Comparison of ENCODE assay signal across 18 cellular contexts in the genomic region with DNA sequence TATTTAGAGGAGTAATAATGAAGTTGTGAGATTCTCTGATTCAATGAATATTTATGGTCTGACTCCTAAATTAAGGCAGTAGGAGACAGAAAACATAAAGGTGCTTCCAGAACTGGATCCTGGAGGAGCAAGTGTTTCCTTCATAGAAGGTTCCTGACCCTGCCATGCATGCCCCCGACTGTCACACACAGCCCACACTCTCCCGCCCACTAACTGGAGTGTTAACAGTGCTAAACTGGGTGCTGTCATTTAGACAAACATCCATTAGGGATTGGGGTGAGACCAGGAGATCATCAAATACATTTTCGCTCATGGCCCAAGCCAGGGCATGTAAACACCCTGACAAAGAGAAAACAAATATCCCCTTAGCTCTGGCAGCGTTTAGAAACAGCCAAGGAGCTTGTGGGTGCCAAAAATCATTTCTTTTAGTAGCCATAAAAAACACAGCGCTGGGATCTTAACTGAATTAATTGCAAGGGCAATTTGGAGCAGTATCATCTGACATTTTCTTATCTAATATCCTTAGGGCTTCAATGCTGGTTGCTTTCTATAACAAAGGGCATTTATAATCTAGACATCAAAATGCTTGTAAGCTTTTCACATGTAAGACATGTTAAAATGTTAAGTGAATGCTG. TPM values are rescaled to one million over a fixed set of nuclear protein-coding genes. Genes with fewer than 3 reads are reported as not detected.
A peak's percentile ranks its signal among the peaks of the same experiment; 100 is the strongest.
DNase-seq lines count a peak whose midpoint lies in the region; ATAC-seq lines count a peak whose summit lies in the region.
"Had no signal": no experiment of that assay in that cellular context is flagged by ENCODE, and none has a peak within 500 bp of the region (broad histone marks: within the 10 kb centered on the region; RNA-seq: fewer than 3 reads in every experiment).

No MANE protein-coding gene starts in this region.

- no peaks in the 10 kb centered on the region for H3K36me3 ChIP-seq in aorta (ENCODE audit: control insufficient read depth in 1 of 2, insufficient read depth in 2 of 2, low read length in 1 of 2)
- H3K36me3 ChIP-seq: SJCRH30 had no signal

- no peaks in the 10 kb centered on the region for H3K27me3 Mint-ChIP-seq in activated naive CD8-positive, alpha-beta T cell treated with anti-CD3 and anti-CD28 coated beads, Interleukin-2, amount 50 U/mL, for 24 hours
- H3K27me3 Mint-ChIP-seq in activated naive CD8-positive, alpha-beta T cell treated with anti-CD3 and anti-CD28 coated beads for 36 hours, result no peaks in the 10 kb centered on the region
- H3K27me3 Mint-ChIP-seq in stimulated activated memory B cell treated with anti-CD40 and anti-IgM and Interleukin-4, amounts not matched to agents 10 μg/mL and 1 μg/mL and 100 μg/mL, for 72 hours, result no peaks in the 10 kb centered on the region
- H3K27me3 Mint-ChIP-seq: CD8-positive, alpha-beta memory T cell had no signal

- peaks cover 14% of the 10 kb centered on the region for H3K36me3 Mint-ChIP-seq in activated naive CD8-positive, alpha-beta T cell treated with anti-CD3 and anti-CD28 coated beads, Interleukin-2, amount 50 U/mL, for 24 hours (ENCODE audit: low read depth)
- peaks cover 6% of the 10 kb centered on the region for H3K36me3 Mint-ChIP-seq in activated naive CD8-positive, alpha-beta T cell treated with anti-CD3 and anti-CD28 coated beads for 36 hours
- H3K36me3 Mint-ChIP-seq in stimulated activated memory B cell treated with anti-CD40 and anti-IgM and Interleukin-4, amounts not matched to agents 10 μg/mL and 1 μg/mL and 100 μg/mL, for 72 hours, result peaks cover 29% of the 10 kb centered on the region

- no peak overlapping the region for H3K4me3 ChIP-seq in aorta (ENCODE audit: low read length in 2 of 2)
- H3K4me3 ChIP-seq: BLaER1, SJCRH30 had no signal

- no peak for ATAC-seq in activated naive CD8-positive, alpha-beta T cell treated with anti-CD3 and anti-CD28 coated beads, Interleukin-2, amount 50 U/mL, for 24 hours
- ATAC-seq in stimulated activated memory B cell treated with anti-CD40 and anti-IgM and Interleukin-4, amounts not matched to agents 10 μg/mL and 1 μg/mL and 100 μg/mL, for 72 hours, result no peak
- ATAC-seq in aorta (ENCODE audit: low FRiP score), result no peak
- ATAC-seq: PC-3 had no signal

- 68 to 70% methylated on average over 5 of the region's 5 CpGs for WGBS in aorta, 2 donors

- DNase-seq in NCI-H748 (lab: John Stamatoyannopoulos, UW; ENCODE audit: unreplicated experiment), result peak; percentile 27
- no peak for DNase-seq in NCI-H748 treated with DMSO at 0.1 percent for 48 hours (lab: John Stamatoyannopoulos, UW)
- DNase-seq in activated naive CD8-positive, alpha-beta T cell treated with anti-CD3 and anti-CD28 coated beads, Interleukin-2, amount 50 U/mL, for 24 hours, result no peak
- no peak for DNase-seq in activated naive CD8-positive, alpha-beta T cell treated with anti-CD3 and anti-CD28 coated beads for 36 hours
- DNase-seq in SK-MEL-5 (ENCODE audit: low read depth, low spot score), result peak; percentile 22
- DNase-seq in COLO668 (lab: John Stamatoyannopoulos, UW; ENCODE audit: unreplicated experiment), result no peak
- DNase-seq in aorta, result no peak
- DNase-seq: CD8-positive, alpha-beta memory T cell; EL; KBM-7; MV-4-11; NCI-H1694; NCI-H2107; NCI-H526 treated with DMSO at 0.1 percent for 48 hours; PC-3; SJCRH30 had no signal

- in situ Hi-C loops in SK-MEL-5 (cut with HindIII; ENCODE audit: low pct_unique_long_range_greater_than_20kb, low sequenced_read_pairs), result no loop called here

- intact Hi-C loops in aorta (cut with DNase I), result no loop called here

- no peak overlapping the region for H3K27ac ChIP-seq in aorta (ENCODE audit: low read depth in 1 of 2, low read length in 2 of 2)
- H3K27ac ChIP-seq: BLaER1, SJCRH30 had no signal

- H3K4me1 ChIP-seq in aorta (ENCODE audit: control insufficient read depth in 1 of 2, insufficient read depth in 2 of 2, low read length in 2 of 2), result no peaks in the 10 kb centered on the region
- H3K4me1 ChIP-seq: BLaER1 had no signal

- H3K9me3 Mint-ChIP-seq in activated naive CD8-positive, alpha-beta T cell treated with anti-CD3 and anti-CD28 coated beads, Interleukin-2, amount 50 U/mL, for 24 hours, result no peaks in the 10 kb centered on the region
- H3K9me3 Mint-ChIP-seq in activated naive CD8-positive, alpha-beta T cell treated with anti-CD3 and anti-CD28 coated beads for 36 hours, result no peaks in the 10 kb centered on the region
- H3K9me3 Mint-ChIP-seq in stimulated activated memory B cell treated with anti-CD40 and anti-IgM and Interleukin-4, amounts not matched to agents 10 μg/mL and 1 μg/mL and 100 μg/mL, for 72 hours, result no peaks in the 10 kb centered on the region
- H3K9me3 Mint-ChIP-seq: CD8-positive, alpha-beta memory T cell had no signal

- peak overlapping the region; percentile 88 for H3K27ac Mint-ChIP-seq in activated naive CD8-positive, alpha-beta T cell treated with anti-CD3 and anti-CD28 coated beads, Interleukin-2, amount 50 U/mL, for 24 hours
- H3K27ac Mint-ChIP-seq in activated naive CD8-positive, alpha-beta T cell treated with anti-CD3 and anti-CD28 coated beads for 36 hours, result no peak overlapping the region
- H3K27ac Mint-ChIP-seq in stimulated activated memory B cell treated with anti-CD40 and anti-IgM and Interleukin-4, amounts not matched to agents 10 μg/mL and 1 μg/mL and 100 μg/mL, for 72 hours, result peak overlapping the region; percentile 3

- H3K9me3 ChIP-seq in aorta (ENCODE audit: control insufficient read depth, low read length), result no peaks in the 10 kb centered on the region
- H3K9me3 ChIP-seq: BLaER1, SJCRH30 had no signal

- H3K4me3 Mint-ChIP-seq in activated naive CD8-positive, alpha-beta T cell treated with anti-CD3 and anti-CD28 coated beads, Interleukin-2, amount 50 U/mL, for 24 hours, result no peak overlapping the region
- H3K4me3 Mint-ChIP-seq in activated naive CD8-positive, alpha-beta T cell treated with anti-CD3 and anti-CD28 coated beads for 36 hours, result no peak overlapping the region
- no peak overlapping the region for H3K4me3 Mint-ChIP-seq in stimulated activated memory B cell treated with anti-CD40 and anti-IgM and Interleukin-4, amounts not matched to agents 10 μg/mL and 1 μg/mL and 100 μg/mL, for 72 hours
- H3K4me3 Mint-ChIP-seq: CD8-positive, alpha-beta memory T cell had no signal

- peaks cover 56% of the 10 kb centered on the region for H3K4me1 Mint-ChIP-seq in activated naive CD8-positive, alpha-beta T cell treated with anti-CD3 and anti-CD28 coated beads, Interleukin-2, amount 50 U/mL, for 24 hours
- peaks cover 5% of the 10 kb centered on the region for H3K4me1 Mint-ChIP-seq in activated naive CD8-positive, alpha-beta T cell treated with anti-CD3 and anti-CD28 coated beads for 36 hours
- H3K4me1 Mint-ChIP-seq in stimulated activated memory B cell treated with anti-CD40 and anti-IgM and Interleukin-4, amounts not matched to agents 10 μg/mL and 1 μg/mL and 100 μg/mL, for 72 hours, result peaks cover 24% of the 10 kb centered on the region
- H3K4me1 Mint-ChIP-seq: CD8-positive, alpha-beta memory T cell had no signal

- H3K27me3 ChIP-seq in aorta (ENCODE audit: control insufficient read depth in 1 of 2, insufficient read depth in 2 of 2, low read length in 1 of 2), result no peaks in the 10 kb centered on the region
- H3K27me3 ChIP-seq: BLaER1, SJCRH30 had no signal

RNA-seq across cellular contexts. Expression of a gene that starts 46.9 kb away (rescaled TPM):
- total RNA-seq in activated naive CD8-positive, alpha-beta T cell treated with anti-CD3 and anti-CD28 coated beads for 36 hours, result under 1 TPM; 0.19 to 0.34 TPM
- 0.56 and 0.66 TPM in 2 replicates for total RNA-seq in SK-MEL-5 (2014; rRNA removed; shearing (Covaris generic))
- polyA plus RNA-seq in SK-MEL-5 (2015; cell fraction: cytosol; rRNA removed), result 0.32 and 0.60 TPM in 2 replicates
- polyA plus RNA-seq in SK-MEL-5 (2015; cell fraction: nucleus; rRNA removed), result not detected in 2 replicates
- total RNA-seq in aorta, result not detected
- under 1 TPM in 1 of 2 donors, not detected in 1; 0.25 TPM for polyA plus RNA-seq in aorta
- polyA plus RNA-seq: CD8-positive, alpha-beta memory T cell had no signal

Comparison
In these comparisons a context has a peak if more than half of its experiments do, and no peak if none do; other contexts are left out.
1. DNase-seq: peak in NCI-H748 (single experiment) and SK-MEL-5 (single experiment); none in NCI-H748 treated with DMSO at 0.1 percent for 48 hours (single experiment), activated naive CD8-positive, alpha-beta T cell treated with anti-CD3 and anti-CD28 coated beads, Interleukin-2, amount 50 U/mL, for 24 hours (single experiment), activated naive CD8-positive, alpha-beta T cell treated with anti-CD3 and anti-CD28 coated beads for 36 hours (single experiment), COLO668 (single experiment) and aorta (0 of 2).